ENCODE assay signal across 24 cellular contexts in the genomic region with DNA sequence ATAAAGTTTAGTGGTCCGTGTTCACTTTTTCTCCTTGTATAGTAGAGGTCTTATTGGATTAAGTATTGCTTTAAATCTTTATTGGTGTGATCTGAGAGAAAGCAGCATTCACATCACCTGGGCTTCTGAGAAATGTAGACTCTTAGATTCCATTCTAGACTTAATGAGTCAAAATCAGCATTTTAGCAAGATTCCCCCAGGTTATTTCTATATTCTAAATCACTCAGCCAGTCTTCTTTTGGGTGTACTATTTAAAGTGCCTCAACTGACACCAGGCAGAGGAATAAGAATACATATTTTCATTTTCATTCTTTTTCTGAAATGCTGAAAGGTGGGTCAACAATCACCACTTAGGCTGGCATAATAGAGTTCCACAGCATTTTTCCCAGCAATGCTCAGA.
"Had no signal": no experiment of that assay in that cellular context is flagged by ENCODE, and none has a peak within 500 bp of the region (broad histone marks: within the 10 kb centered on the region; RNA-seq: fewer than 3 reads in every experiment).

No MANE protein-coding gene starts in this region.

- H2AFZ ChIP-seq: parathyroid adenoma had no signal

- ATAC-seq: esophagus mucosa; gastrocnemius medialis; left ventricle myocardium superior; lower lobe of right lung; natural killer cell; sciatic nerve; stimulated activated naive CD8-positive, alpha-beta T cell treated with anti-CD3 and anti-CD28 coated beads, Interleukin-15, amount 100 ng/mL, for 72 hours; upper lobe of right lung had no signal

- DNase-seq: effector CD8-positive, alpha-beta T cell; endodermal cell; foreskin fibroblast; gastrocnemius medialis; head of caudate nucleus; left ventricle myocardium superior; lower lobe of right lung; natural killer cell; stimulated activated CD4-positive, alpha-beta T cell treated with anti-CD3 and anti-CD28 coated beads, Interleukin-12 subunit alpha, Interleukin-12 subunit beta, amount 100 ng/mL, for 4 hours; stimulated activated CD4-positive, alpha-beta T cell treated with anti-CD3 and anti-CD28 coated beads, Interleukin-1b, Interleukin-23, amount 100 ng/mL, for 48 hours; stimulated activated CD4-positive, alpha-beta T cell treated with anti-CD3 and anti-CD28 coated beads, Interleukin-4, amount 100 ng/mL, for 1 hour; stimulated activated CD8-positive, alpha-beta memory T cell treated with anti-CD3 and anti-CD28 coated beads, Interleukin-4, amount 100 ng/mL, for 48 hours; stimulated activated naive CD4-positive, alpha-beta T cell; stimulated activated naive CD8-positive, alpha-beta T cell treated with anti-CD3 and anti-CD28 coated beads, Interleukin-15, amount 100 ng/mL, for 72 hours; transverse colon; upper lobe of right lung; uterus had no signal

- H3K27me3 ChIP-seq: gastrocnemius medialis, neutrophil, suprapubic skin, transverse colon, upper lobe of right lung, uterus had no signal

- H3K4me1 ChIP-seq: gastrocnemius medialis, lower lobe of right lung, parathyroid adenoma, suprapubic skin, transverse colon, upper lobe of right lung, uterus had no signal

- H3K4me2 ChIP-seq: smooth muscle cell had no signal

- H3K4me3 ChIP-seq: gastrocnemius medialis, lower lobe of right lung, smooth muscle cell, suprapubic skin, transverse colon, upper lobe of right lung, uterus had no signal

- H3K9me3 ChIP-seq: gastrocnemius medialis, lower lobe of right lung, neutrophil, suprapubic skin, transverse colon, upper lobe of right lung, uterus had no signal

- H3K79me2 ChIP-seq: parathyroid adenoma had no signal

- H3K36me3 ChIP-seq: gastrocnemius medialis, lower lobe of right lung, neutrophil, suprapubic skin, transverse colon, upper lobe of right lung, uterus had no signal

- H3K27ac ChIP-seq: epithelial cell of prostate, gastrocnemius medialis, lower lobe of right lung, neutrophil, parathyroid adenoma, suprapubic skin, transverse colon, upper lobe of right lung, uterus had no signal

- H3K9ac ChIP-seq: parathyroid adenoma had no signal
